Comparison of ENCODE assay signal across 21 cellular contexts in the genomic region with DNA sequence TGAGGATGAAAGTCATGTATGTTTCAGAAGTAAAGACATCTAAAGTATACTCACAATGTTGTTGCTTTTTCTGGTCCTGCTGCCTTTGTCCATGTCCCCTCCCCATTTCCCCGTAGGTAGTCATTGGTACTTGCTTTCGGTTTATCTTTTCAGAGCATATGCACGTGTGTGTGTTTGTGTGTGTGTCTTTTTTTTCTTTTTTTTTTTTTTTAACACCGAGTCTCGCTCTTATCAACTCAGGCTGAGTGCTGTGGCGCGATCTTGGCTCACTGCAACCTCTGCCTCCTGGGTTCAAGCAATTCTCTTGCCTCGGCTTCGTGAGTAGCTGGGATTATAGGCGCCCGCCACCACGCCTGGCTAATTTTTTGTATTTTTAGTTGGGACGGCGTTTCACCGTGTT. TPM values are rescaled to one million over a fixed set of nuclear protein-coding genes. Genes with fewer than 3 reads are reported as not detected.
"Had no signal": no experiment of that assay in that cellular context is flagged by ENCODE, and none has a peak within 500 bp of the region (broad histone marks: within the 10 kb centered on the region; RNA-seq: fewer than 3 reads in every experiment).

No MANE protein-coding gene starts in this region.

RNA-seq across cellular contexts. Expression of a gene that starts 57.4 kb away (rescaled TPM):
- total RNA-seq: activated naive CD4-positive, alpha-beta T cell treated with anti-CD3 and anti-CD28 coated beads for 36 hours; activated naive CD4-positive, alpha-beta T cell treated with anti-CD3 and anti-CD28 coated beads, Interleukin-2, amount 50 U/mL, for 72 hours; activated naive CD8-positive, alpha-beta T cell treated with anti-CD3 and anti-CD28 coated beads for 36 hours; activated naive CD8-positive, alpha-beta T cell treated with anti-CD3 and anti-CD28 coated beads, Interleukin-2, amount 10 ng/mL, durations not matched to agents 7 days and 5 days; activated T-cell treated with anti-CD3 and anti-CD28 coated beads, Interleukin-2, amount 50 U/mL, for 4 hours; activated T-cell treated with anti-CD3 and anti-CD28 coated beads, Interleukin-2, amount 50 U/mL, for 72 hours; activated T-helper 1 cell treated with anti-CD3 and anti-CD28 coated beads, Interleukin-12 subunit alpha, Interleukin-12 subunit beta, Interleukin-2, Interleukin-4 antibody, amounts not matched to agents 30 ng/mL and 10 ng/mL and 1 ng/mL, durations not matched to agents 14 hours and 24 hours and 36 hours; activated T-helper 17 cell treated with anti-CD3 and anti-CD28 coated beads, Interleukin-2, amount 50 U/mL, for 72 hours; activated T-helper 2 cell treated with anti-CD3 and anti-CD28 coated beads, Interferon-gamma antibody, Interleukin-2, Interleukin-4, amounts not matched to agents 10 μg/mL and 5 μg/mL and 100 μg/mL, durations not matched to agents 14 hours and 24 hours and 36 hours; adrenal gland; aorta; ascending aorta; astrocyte; body of pancreas; breast epithelium; bronchial epithelial cell; cardiac muscle cell; cardiac septum; cerebellum; chondrocyte had no signal
- polyA plus RNA-seq: adipose tissue, adrenal gland, aorta, cardiac muscle cell had no signal
